ENCODE assay signal across 26 cellular contexts in the genomic region with DNA sequence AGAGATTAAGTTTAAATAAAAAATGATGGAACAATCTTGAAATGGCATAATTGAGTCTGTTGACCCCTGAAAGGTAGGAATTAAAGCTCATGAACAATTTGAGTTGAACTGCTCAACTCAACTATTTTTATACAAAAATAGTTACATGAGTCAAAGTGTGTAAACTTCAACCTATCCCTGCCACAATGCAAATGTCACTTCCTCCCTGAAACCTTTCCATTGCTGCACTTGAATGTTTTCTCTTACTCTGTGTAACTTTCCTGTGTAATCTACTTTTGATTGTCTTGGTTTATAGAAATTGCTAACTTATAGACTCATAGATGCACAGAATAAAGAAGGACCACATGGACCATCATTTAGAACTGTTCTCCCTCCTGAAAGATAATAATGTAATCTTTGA.
"Had no signal": no experiment of that assay in that cellular context is flagged by ENCODE, and none has a peak within 500 bp of the region (broad histone marks: within the 10 kb centered on the region; RNA-seq: fewer than 3 reads in every experiment).

No MANE protein-coding gene starts in this region.

- DNase-seq: activated CD4-positive, alpha-beta memory T cell treated with anti-CD3 and anti-CD28 coated beads, Interleukin-2, amount 10 ng/mL, durations not matched to agents 7 days and 5 days; activated CD4-positive, alpha-beta T cell treated with anti-CD3 and anti-CD28 coated beads for 36 hours; activated CD4-positive, alpha-beta T cell treated with anti-CD3 and anti-CD28 coated beads, Interleukin-2, amount 50 U/mL, for 1 hour; activated CD8-positive, alpha-beta memory T cell treated with anti-CD3 and anti-CD28 coated beads, Interleukin-2, amount 50 U/mL, for 4 hours; activated T-cell treated with anti-CD3 and anti-CD28 coated beads, Interleukin-2, amount 50 U/mL, for 72 hours; aorta; caudate nucleus; colonic mucosa; dermis blood vessel endothelial cell; NCI-H1105; NCI-H1436; NCI-H1694 treated with DMSO at 0.1 percent for 48 hours; NCI-H2029 treated with DMSO at 0.1 percent for 48 hours; NCI-H345; NCI-H510A; NCI-H526 treated with DMSO at 0.1 percent for 48 hours; NCI-H82; NK-92 treated with Interleukin-12 subunit alpha and Interleukin-12 subunit beta, amount 100 ng/mL, for 24 hours; OCI-M1; Peyer's patch; SHP77 treated with DMSO at 0.1 percent for 48 hours; T-cell; T-helper 2 cell; WERI-Rb-1 had no signal

- H3K27ac ChIP-seq: breast epithelium, colonic mucosa, Peyer's patch, RWPE1, WERI-Rb-1 had no signal

- H3K27me3 ChIP-seq: breast epithelium, colonic mucosa, Peyer's patch had no signal

- H3K4me3 ChIP-seq: breast epithelium, colonic mucosa, Peyer's patch had no signal

- H3K4me1 ChIP-seq: breast epithelium, colonic mucosa, Peyer's patch had no signal

- H3K36me3 ChIP-seq: breast epithelium, colonic mucosa, Peyer's patch, WERI-Rb-1 had no signal

- ATAC-seq: activated CD4-positive, alpha-beta T cell treated with anti-CD3 and anti-CD28 coated beads for 36 hours; activated T-cell treated with anti-CD3 and anti-CD28 coated beads, Interleukin-2, amount 50 U/mL, for 72 hours; T-cell had no signal

- H3K9me3 ChIP-seq: colonic mucosa, Peyer's patch had no signal
